Comparison of ENCODE assay signal across 27 cellular contexts in the genomic region with DNA sequence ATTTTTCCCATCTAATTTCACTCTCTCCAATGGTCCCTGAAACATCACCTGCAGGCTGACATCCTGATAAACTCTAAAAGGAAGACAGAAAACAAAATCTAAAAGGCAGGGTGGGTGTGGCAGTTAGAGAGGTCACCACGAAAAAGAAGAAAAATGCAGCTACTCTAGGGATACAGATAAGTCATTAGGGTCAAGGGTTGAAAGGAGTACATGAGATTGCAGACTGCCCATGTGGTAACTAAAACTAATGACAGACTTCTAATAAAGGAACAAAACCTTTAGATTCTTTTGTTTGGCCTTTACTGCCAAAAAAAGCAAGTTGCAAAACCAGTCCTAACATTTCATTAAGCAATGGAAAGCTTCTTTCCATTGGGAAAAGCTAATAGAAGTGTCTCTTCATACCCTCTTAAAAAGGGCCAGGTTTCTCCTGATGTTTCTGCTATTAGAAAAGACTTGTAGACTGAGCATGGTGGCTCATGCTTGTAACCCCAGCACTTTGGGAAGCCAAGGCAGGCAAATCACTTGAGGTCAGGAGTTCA. TPM values are rescaled to one million over a fixed set of nuclear protein-coding genes. Genes with fewer than 3 reads are reported as not detected.
DNase-seq lines count a peak whose midpoint lies in the region; ATAC-seq, FAIRE-seq and TF ChIP-seq lines count a peak whose summit lies in the region.
"Had no signal": no experiment of that assay in that cellular context is flagged by ENCODE, and none has a peak within 500 bp of the region (broad histone marks: within the 10 kb centered on the region; RNA-seq: fewer than 3 reads in every experiment).

No MANE protein-coding gene starts in this region.

- H3K4me2 ChIP-seq in astrocyte (ENCODE audit: low read length), result no peak overlapping the region
- H3K4me2 ChIP-seq: A549, SK-N-SH had no signal

- H3K79me2 ChIP-seq in astrocyte (ENCODE audit: insufficient read depth, low read length), result no peaks in the 10 kb centered on the region

- in situ Hi-C loops in Caki2 (cut with HindIII; ENCODE audit: low pct_unique_long_range_greater_than_20kb, low sequenced_read_pairs), result no loop called here

- DNase-seq in Caki2 (ENCODE audit: low read depth) (peak; percentile 13), astrocyte (ENCODE audit: low read depth) (no peak), fibroblast of peridontal ligament (ENCODE audit: extremely low read depth) (peak; percentile 23), RKO (ENCODE audit: low spot score) (no peak)
- DNase-seq in stimulated activated effector memory CD8-positive, alpha-beta T cell treated with anti-CD3 and anti-CD28 coated beads, Interleukin-12 subunit alpha, Interleukin-12 subunit beta, amount 100 ng/mL, for 72 hours (ENCODE audit: low spot score in 2 of 2), result no peak
- no peak for DNase-seq in stimulated activated naive B cell treated with anti-CD40 and anti-IgM and Interleukin-4, amounts not matched to agents 10 μg/mL and 1 μg/mL and 100 μg/mL, for 72 hours
- DNase-seq: C1 segment of cervical spinal cord; CD8-positive, alpha-beta memory T cell; DMS153; DND-41; NCI-H1048; NCI-H1417; NCI-H1694 treated with DMSO at 0.1 percent for 48 hours; NCI-H2081 treated with DMSO at 0.1 percent for 48 hours; NCI-H2171; NCI-H226; NCI-H510A; NCI-H69; Peyer's patch; SIG-M5; SK-N-SH had no signal

- no peak overlapping the region for H3K4me3 ChIP-seq in astrocyte (ENCODE audit: insufficient read depth, low read depth, low read length)
- H3K4me3 ChIP-seq: A549, Peyer's patch had no signal

- peaks cover 21% of the 10 kb centered on the region for H3K4me1 Mint-ChIP-seq in astrocyte (ENCODE audit: low read depth, unreplicated experiment)
- no peaks in the 10 kb centered on the region for H3K4me1 Mint-ChIP-seq in stimulated activated effector memory CD8-positive, alpha-beta T cell treated with anti-CD3 and anti-CD28 coated beads, Interleukin-12 subunit alpha, Interleukin-12 subunit beta, amount 100 ng/mL, for 72 hours
- H3K4me1 Mint-ChIP-seq in stimulated activated naive B cell treated with anti-CD40 and anti-IgM and Interleukin-4, amounts not matched to agents 10 μg/mL and 1 μg/mL and 100 μg/mL, for 72 hours, result no peaks in the 10 kb centered on the region
- H3K4me1 Mint-ChIP-seq: CD8-positive, alpha-beta memory T cell had no signal

- TF ChIP-seq CTCF in astrocyte (IDR thresholded peaks at IDR 0.05; ENCODE audit: insufficient read depth, low read depth, low read length), result no peak

- H3K27ac Mint-ChIP-seq in astrocyte (ENCODE audit: unreplicated experiment), result no peak overlapping the region
- peak overlapping the region; percentile 43 for H3K27ac Mint-ChIP-seq in stimulated activated effector memory CD8-positive, alpha-beta T cell treated with anti-CD3 and anti-CD28 coated beads, Interleukin-12 subunit alpha, Interleukin-12 subunit beta, amount 100 ng/mL, for 72 hours
- no peak overlapping the region for H3K27ac Mint-ChIP-seq in stimulated activated naive B cell treated with anti-CD40 and anti-IgM and Interleukin-4, amounts not matched to agents 10 μg/mL and 1 μg/mL and 100 μg/mL, for 72 hours
- H3K27ac Mint-ChIP-seq: CD8-positive, alpha-beta memory T cell had no signal

- H3K9ac ChIP-seq in astrocyte (ENCODE audit: low read length), result no peak overlapping the region
- H3K9ac ChIP-seq: SK-N-SH had no signal

- no peak overlapping the region for H2AFZ ChIP-seq in astrocyte (ENCODE audit: low read depth, low read length)

- H3K9me3 ChIP-seq in astrocyte (ENCODE audit: insufficient read depth, low read depth, low read length), result no peaks in the 10 kb centered on the region
- H3K9me3 ChIP-seq: A549, Peyer's patch, SK-N-SH had no signal

- H3K27ac ChIP-seq in astrocyte (ENCODE audit: low read depth, low read length), result no peak overlapping the region
- H3K27ac ChIP-seq: A549, HL-60, Peyer's patch had no signal

- no peak for ATAC-seq in stimulated activated effector memory CD8-positive, alpha-beta T cell treated with anti-CD3 and anti-CD28 coated beads, Interleukin-12 subunit alpha, Interleukin-12 subunit beta, amount 100 ng/mL, for 72 hours
- no peak for ATAC-seq in stimulated activated naive B cell treated with anti-CD40 and anti-IgM and Interleukin-4, amounts not matched to agents 10 μg/mL and 1 μg/mL and 100 μg/mL, for 72 hours (replicated peaks)
- no peak for ATAC-seq in GM19452 (IDR thresholded peaks at IDR 0.05; ENCODE audit: unreplicated experiment)
- ATAC-seq: A549, HCT116 had no signal

- peaks cover 21% of the 10 kb centered on the region for H3K4me1 ChIP-seq in astrocyte (ENCODE audit: insufficient read depth, low read length)
- H3K4me1 ChIP-seq: Peyer's patch had no signal

- H3K4me3 Mint-ChIP-seq in astrocyte (ENCODE audit: unreplicated experiment), result peak overlapping the region; percentile 17
- H3K4me3 Mint-ChIP-seq in stimulated activated effector memory CD8-positive, alpha-beta T cell treated with anti-CD3 and anti-CD28 coated beads, Interleukin-12 subunit alpha, Interleukin-12 subunit beta, amount 100 ng/mL, for 72 hours, result no peak overlapping the region
- no peak overlapping the region for H3K4me3 Mint-ChIP-seq in stimulated activated naive B cell treated with anti-CD40 and anti-IgM and Interleukin-4, amounts not matched to agents 10 μg/mL and 1 μg/mL and 100 μg/mL, for 72 hours
- H3K4me3 Mint-ChIP-seq: CD8-positive, alpha-beta memory T cell had no signal

- H3K36me3 ChIP-seq in astrocyte (ENCODE audit: insufficient read depth, low read length), result no peaks in the 10 kb centered on the region
- H3K36me3 ChIP-seq: Peyer's patch had no signal

- H3K27me3 Mint-ChIP-seq in astrocyte (ENCODE audit: low read depth, unreplicated experiment), result no peaks in the 10 kb centered on the region
- H3K27me3 Mint-ChIP-seq in stimulated activated naive B cell treated with anti-CD40 and anti-IgM and Interleukin-4, amounts not matched to agents 10 μg/mL and 1 μg/mL and 100 μg/mL, for 72 hours, result no peaks in the 10 kb centered on the region

- no peak for FAIRE-seq in astrocyte (lab: Jason Lieb, UNC)
- FAIRE-seq: A549, GM12892, GM19239 had no signal

- H3K9me3 Mint-ChIP-seq in astrocyte (ENCODE audit: unreplicated experiment), result no peaks in the 10 kb centered on the region
- no peaks in the 10 kb centered on the region for H3K9me3 Mint-ChIP-seq in stimulated activated effector memory CD8-positive, alpha-beta T cell treated with anti-CD3 and anti-CD28 coated beads, Interleukin-12 subunit alpha, Interleukin-12 subunit beta, amount 100 ng/mL, for 72 hours
- no peaks in the 10 kb centered on the region for H3K9me3 Mint-ChIP-seq in stimulated activated naive B cell treated with anti-CD40 and anti-IgM and Interleukin-4, amounts not matched to agents 10 μg/mL and 1 μg/mL and 100 μg/mL, for 72 hours
- H3K9me3 Mint-ChIP-seq: CD8-positive, alpha-beta memory T cell had no signal

- peaks cover 15% of the 10 kb centered on the region for H3K36me3 Mint-ChIP-seq in astrocyte (ENCODE audit: low read depth, unreplicated experiment)
- H3K36me3 Mint-ChIP-seq in stimulated activated effector memory CD8-positive, alpha-beta T cell treated with anti-CD3 and anti-CD28 coated beads, Interleukin-12 subunit alpha, Interleukin-12 subunit beta, amount 100 ng/mL, for 72 hours, result no peaks in the 10 kb centered on the region
- no peaks in the 10 kb centered on the region for H3K36me3 Mint-ChIP-seq in stimulated activated naive B cell treated with anti-CD40 and anti-IgM and Interleukin-4, amounts not matched to agents 10 μg/mL and 1 μg/mL and 100 μg/mL, for 72 hours

- H3K27me3 ChIP-seq in astrocyte (ENCODE audit: insufficient read depth, low read length), result no peaks in the 10 kb centered on the region
- H3K27me3 ChIP-seq: Peyer's patch had no signal

- H4K20me1 ChIP-seq in astrocyte (ENCODE audit: insufficient read depth, low read length), result no peaks in the 10 kb centered on the region

RNA-seq across cellular contexts. Expression of gene THSD1, which starts 31.0 kb away (rescaled TPM):
- 45.2 and 47.5 TPM in 2 replicates for total RNA-seq in Caki2 (2014; rRNA removed; shearing (Covaris generic); ENCODE audit: low replicate concordance)
- 14.4 and 18.7 TPM in 2 replicates for total RNA-seq in astrocyte

Comparison
In these comparisons a context has a peak if more than half of its experiments do, and no peak if none do; other contexts are left out.
1. DNase-seq: peak in Caki2 (single experiment) and fibroblast of peridontal ligament (single experiment); none in astrocyte (single experiment), stimulated activated effector memory CD8-positive, alpha-beta T cell treated with anti-CD3 and anti-CD28 coated beads, Interleukin-12 subunit alpha, Interleukin-12 subunit beta, amount 100 ng/mL, for 72 hours (0 of 2), stimulated activated naive B cell treated with anti-CD40 and anti-IgM and Interleukin-4, amounts not matched to agents 10 μg/mL and 1 μg/mL and 100 μg/mL, for 72 hours (single experiment) and RKO (single experiment).